Comparison of ENCODE assay signal across 14 cellular contexts in the genomic region with DNA sequence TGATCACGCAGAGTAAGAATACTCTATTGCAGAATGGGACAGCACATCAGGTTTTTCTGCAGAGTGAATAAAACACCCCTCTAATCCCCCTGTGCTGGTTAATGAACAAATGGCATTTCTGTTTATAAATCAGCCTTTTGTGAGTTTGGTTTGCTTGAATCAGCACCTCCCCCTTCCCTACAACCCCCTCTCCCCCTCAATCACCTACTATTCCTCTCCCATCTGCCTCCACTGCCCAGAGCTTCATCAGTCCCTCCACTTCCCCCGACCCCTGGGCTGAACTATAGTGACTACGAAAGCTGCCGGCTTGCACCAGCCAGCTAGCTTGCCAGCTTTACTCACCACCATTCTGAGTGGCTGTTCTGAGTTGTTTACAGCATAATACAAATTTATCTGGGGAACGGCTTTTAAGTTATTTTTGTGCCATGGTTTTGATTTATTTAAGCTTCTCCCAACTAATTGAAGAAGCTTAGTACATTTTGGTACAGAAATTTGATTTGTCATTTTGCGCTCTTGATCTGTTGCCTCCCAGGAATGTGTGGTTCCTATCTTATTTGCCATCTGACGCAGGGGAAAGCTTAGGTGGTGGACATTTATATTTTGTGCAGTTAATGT. TPM values are rescaled to one million over a fixed set of nuclear protein-coding genes. Genes with fewer than 3 reads are reported as not detected.
DNase-seq lines count a peak whose midpoint lies in the region; ATAC-seq and TF ChIP-seq lines count a peak whose summit lies in the region.
"Had no signal": no experiment of that assay in that cellular context is flagged by ENCODE, and none has a peak within 500 bp of the region (broad histone marks: within the 10 kb centered on the region; RNA-seq: fewer than 3 reads in every experiment).

No MANE protein-coding gene starts in this region.

- H3K4me2 ChIP-seq in fibroblast of lung (ENCODE audit: extremely low read depth, insufficient read depth, low read length) (peak overlapping the region; percentile 64), osteoblast (ENCODE audit: insufficient read depth, low read length) (no peak overlapping the region)

- H3K27me3 ChIP-seq in RWPE2 (ENCODE audit: insufficient read depth, poor library complexity, severe bottlenecking) (no peaks in the 10 kb centered on the region), fibroblast of lung (ENCODE audit: control insufficient read depth, insufficient read depth, low read length) (no peaks in the 10 kb centered on the region), osteoblast (ENCODE audit: insufficient read depth, low read length) (no peaks in the 10 kb centered on the region)
- no peaks in the 10 kb centered on the region for H3K27me3 ChIP-seq in CD4-positive, alpha-beta memory T cell (ENCODE audit: insufficient read depth, low read length)

- H3K4me1 ChIP-seq in RWPE2 (ENCODE audit: insufficient read depth, poor library complexity, severe bottlenecking) (peaks cover 5% of the 10 kb centered on the region), fibroblast of lung (ENCODE audit: control insufficient read depth, extremely low read depth, insufficient read depth, low read length) (peaks cover 5% of the 10 kb centered on the region), osteoblast (ENCODE audit: insufficient read depth, low read length) (peaks cover 5% of the 10 kb centered on the region)
- no peaks in the 10 kb centered on the region for H3K4me1 ChIP-seq in CD4-positive, alpha-beta memory T cell (ENCODE audit: insufficient read depth, low read length)

- TF ChIP-seq CTCF in Calu3 (IDR thresholded peaks at IDR 0.05; ENCODE audit: unreplicated experiment), result no peak
- no peak for TF ChIP-seq CTCF in RWPE2 (IDR thresholded peaks at IDR 0.05; ENCODE audit: poor library complexity, severe bottlenecking)
- TF ChIP-seq CTCF in fibroblast of lung (conservative IDR thresholded peaks at IDR 0.05 in 1 of 2, IDR thresholded peaks at IDR 0.05 in 1 of 2; ENCODE audit: low read depth in 1 of 2, low read length in 2 of 2), result no peak
- TF ChIP-seq CTCF in osteoblast (IDR thresholded peaks at IDR 0.05; ENCODE audit: extremely low read depth, low read depth, low read length), result no peak
- TF ChIP-seq CTCF in progenitor cell of endocrine pancreas (IDR thresholded peaks at IDR 0.05; ENCODE audit: unreplicated experiment), result no peak

- CTCF ChIA-PET in Calu3 (lab: Charles Lee), result interaction anchor here (0.6 to 0.7 kb wide), 3 partner anchors 12 to 102 kb away, joined by 3 to 10 read pairs (median 8); no protein-coding TSS in a partner anchor
- CTCF ChIA-PET in CD4-positive, alpha-beta memory T cell (lab: Charles Lee; ENCODE audit: partially characterized antibody), result interaction anchor here (0.8 kb wide), 1 partner anchor 9 kb away, joined by 3 read pairs; no protein-coding TSS in a partner anchor

- intact Hi-C loops in Calu3 (cut with micrococcal nuclease; ENCODE audit: unreplicated experiment), result no loop called here
- intact Hi-C loops in CD4-positive, alpha-beta memory T cell (cut with micrococcal nuclease), result no loop called here

- H3K4me3 Mint-ChIP-seq in Calu3 (ENCODE audit: low read depth, unreplicated experiment) (peak overlapping the region; percentile 47), progenitor cell of endocrine pancreas (ENCODE audit: low read depth) (no peak overlapping the region)
- no peak overlapping the region for H3K4me3 Mint-ChIP-seq in CD4-positive, alpha-beta memory T cell
- H3K4me3 Mint-ChIP-seq: CD4-positive, CD25-positive, alpha-beta regulatory T cell had no signal

- no peak overlapping the region for H3K9ac ChIP-seq in fibroblast of lung (ENCODE audit: insufficient read depth, low read length)

- H3K9me3 ChIP-seq in RWPE2 (ENCODE audit: severe bottlenecking) (no peaks in the 10 kb centered on the region), fibroblast of lung (ENCODE audit: control insufficient read depth, insufficient read depth, low read depth, low read length) (no peaks in the 10 kb centered on the region), osteoblast (ENCODE audit: low read depth, low read length) (no peaks in the 10 kb centered on the region)
- no peaks in the 10 kb centered on the region for H3K9me3 ChIP-seq in CD4-positive, alpha-beta memory T cell (ENCODE audit: control insufficient read depth in 1 of 2, low read length in 2 of 2)

- POLR2A ChIA-PET in CD4-positive, alpha-beta memory T cell (lab: Charles Lee; ENCODE audit: partially characterized antibody), result no interaction called here

- H3K27ac ChIP-seq in RWPE2 (ENCODE audit: poor library complexity, severe bottlenecking), result no peak overlapping the region
- H3K27ac ChIP-seq in fibroblast of lung (ENCODE audit: insufficient read depth, low read length), result no peak overlapping the region
- no peak overlapping the region for H3K27ac ChIP-seq in osteoblast (ENCODE audit: low read depth, low read length)
- no peak overlapping the region for H3K27ac ChIP-seq in CD4-positive, alpha-beta memory T cell (ENCODE audit: low read depth, low read length)

- ATAC-seq in RWPE2 (ENCODE audit: low read depth), result peak; percentile 49; the same call in 1 of the 3 replicates

- H3K27ac Mint-ChIP-seq in Calu3 (ENCODE audit: unreplicated experiment), result no peak overlapping the region
- peak overlapping the region in 1 of 7 donors; percentile 16 for H3K27ac Mint-ChIP-seq in CD4-positive, alpha-beta memory T cell
- H3K27ac Mint-ChIP-seq in progenitor cell of endocrine pancreas, result no peak overlapping the region
- H3K27ac Mint-ChIP-seq: activated T-helper 2 cell treated with anti-CD3 and anti-CD28 coated beads, Interferon-gamma antibody, Interleukin-2, Interleukin-4, amounts not matched to agents 10 μg/mL and 5 μg/mL and 100 μg/mL, durations not matched to agents 14 hours and 24 hours and 36 hours; CD4-positive, CD25-positive, alpha-beta regulatory T cell had no signal

- H3K79me2 ChIP-seq in fibroblast of lung (ENCODE audit: control insufficient read depth, insufficient read depth, low read length) (no peaks in the 10 kb centered on the region), osteoblast (ENCODE audit: insufficient read depth, low read length) (no peaks in the 10 kb centered on the region)

- no peaks in the 10 kb centered on the region for H3K9me3 Mint-ChIP-seq in Calu3 (ENCODE audit: low read depth, unreplicated experiment)
- H3K9me3 Mint-ChIP-seq in CD4-positive, alpha-beta memory T cell, result no peaks in the 10 kb centered on the region
- H3K9me3 Mint-ChIP-seq in progenitor cell of endocrine pancreas (ENCODE audit: low read depth), result no peaks in the 10 kb centered on the region
- H3K9me3 Mint-ChIP-seq: activated T-helper 2 cell treated with anti-CD3 and anti-CD28 coated beads, Interferon-gamma antibody, Interleukin-2, Interleukin-4, amounts not matched to agents 10 μg/mL and 5 μg/mL and 100 μg/mL, durations not matched to agents 14 hours and 24 hours and 36 hours; CD4-positive, CD25-positive, alpha-beta regulatory T cell had no signal

- H3K36me3 ChIP-seq in RWPE2 (ENCODE audit: low read depth) (no peaks in the 10 kb centered on the region; the same call in 1 of the 2 replicates), fibroblast of lung (ENCODE audit: control insufficient read depth, insufficient read depth, low read length) (no peaks in the 10 kb centered on the region), osteoblast (ENCODE audit: insufficient read depth, low read length) (no peaks in the 10 kb centered on the region)
- no peaks in the 10 kb centered on the region for H3K36me3 ChIP-seq in CD4-positive, alpha-beta memory T cell (ENCODE audit: insufficient read depth, low read length)

- no peak overlapping the region for H3K4me3 ChIP-seq in RWPE2 (ENCODE audit: severe bottlenecking)
- no peak overlapping the region for H3K4me3 ChIP-seq in fibroblast of lung (replicated peaks in 1 of 4; ENCODE audit: control extremely low read depth in 1 of 4, insufficient read depth in 1 of 4, low read depth in 3 of 4, low read length in 4 of 4)
- no peak overlapping the region for H3K4me3 ChIP-seq in osteoblast (ENCODE audit: insufficient read depth, low read length)
- no peak overlapping the region for H3K4me3 ChIP-seq in CD4-positive, alpha-beta memory T cell (ENCODE audit: low read length in 2 of 2)

- DNase-seq in Calu3 (no peak), RWPE2 (ENCODE audit: low spot score) (no peak), fibroblast of lung (ENCODE audit: low read depth in 2 of 2) (peak in 1 of 2 donors; percentile 49), osteoblast (ENCODE audit: insufficient read length, low spot score, missing footprints) (no peak), DMS79 (lab: John Stamatoyannopoulos, UW) (no peak), progenitor cell of endocrine pancreas (ENCODE audit: low spot score, unreplicated experiment) (no peak), T-helper 9 cell (no peak)
- no peak for DNase-seq in CD4-positive, alpha-beta memory T cell
- DNase-seq: activated CD4-positive, CD25-positive, alpha-beta regulatory T cell treated with anti-CD3 and anti-CD28 coated beads, Interleukin-2, amount 50 U/mL, for 72 hours; CD4-positive, CD25-positive, alpha-beta regulatory T cell; midbrain; NCI-H1694; stimulated activated CD4-positive, alpha-beta T cell treated with anti-CD3 and anti-CD28 coated beads, Interleukin-12 subunit alpha, Interleukin-12 subunit beta, amount 100 ng/mL, for 4 hours had no signal

- H3K4me1 Mint-ChIP-seq in Calu3 (ENCODE audit: low read depth, unreplicated experiment), result peaks cover 26% of the 10 kb centered on the region
- H3K4me1 Mint-ChIP-seq in CD4-positive, alpha-beta memory T cell, result peaks cover 0 to 4% (median 3%) of the 10 kb centered on the region in 4 donors
- peaks cover 11% of the 10 kb centered on the region for H3K4me1 Mint-ChIP-seq in progenitor cell of endocrine pancreas (ENCODE audit: low read depth)

- no TSS peak for BruUV-seq in Calu3 (replicated peaks; lab: Mats Ljungman, UMichigan)

- peak overlapping the region; percentile 3 for H2AFZ ChIP-seq in fibroblast of lung (ENCODE audit: low read length)
- H2AFZ ChIP-seq in osteoblast (ENCODE audit: low read length), result peak overlapping the region; percentile 37

- H3K36me3 Mint-ChIP-seq in Calu3 (ENCODE audit: insufficient read depth, unreplicated experiment) (no peaks in the 10 kb centered on the region), progenitor cell of endocrine pancreas (ENCODE audit: insufficient read depth) (no peaks in the 10 kb centered on the region)
- no peaks in the 10 kb centered on the region for H3K36me3 Mint-ChIP-seq in CD4-positive, alpha-beta memory T cell
- H3K36me3 Mint-ChIP-seq: CD4-positive, CD25-positive, alpha-beta regulatory T cell had no signal

- H3K27me3 Mint-ChIP-seq in Calu3 (ENCODE audit: unreplicated experiment) (no peaks in the 10 kb centered on the region), progenitor cell of endocrine pancreas (no peaks in the 10 kb centered on the region)
- no peaks in the 10 kb centered on the region for H3K27me3 Mint-ChIP-seq in CD4-positive, alpha-beta memory T cell

- H4K20me1 ChIP-seq in fibroblast of lung (ENCODE audit: control insufficient read depth, extremely low read depth, insufficient read depth, low read length) (no peaks in the 10 kb centered on the region), osteoblast (ENCODE audit: insufficient read depth, low read length) (no peaks in the 10 kb centered on the region)

RNA-seq across cellular contexts. Expression of a gene that starts 41.8 kb away (rescaled TPM):
- total RNA-seq in Calu3 (2022) (5.9 and 6.3 TPM in 2 replicates), fibroblast of lung (5.9 and 9.2 TPM in 2 replicates), osteoblast (11.2 and 11.9 TPM in 2 replicates), progenitor cell of endocrine pancreas (17.2 and 18.0 TPM in 2 replicates)
- 4.9 and 5.0 TPM in 2 replicates for polyA plus RNA-seq in fibroblast of lung
- 4.4 and 4.5 TPM in 2 replicates for polyA plus RNA-seq in fibroblast of lung (2012)
- 8.3 and 10.2 TPM in 2 replicates for polyA minus RNA-seq in fibroblast of lung (ENCODE audit: low replicate concordance)
- total RNA-seq in CD4-positive, alpha-beta memory T cell, result 10 to 100 TPM; 20.0 to 21.8 TPM
- polyA plus RNA-seq in CD4-positive, alpha-beta memory T cell, result 1 to 10 TPM; 3.8 to 9.0 TPM
